29 cellular contexts compared by ENCODE assay signal in genomic region chr16:86524029-86524428, GRCh38. TPM values are rescaled to one million over a fixed set of nuclear protein-coding genes. Genes with fewer than 3 reads are reported as not detected.
"Had no signal": no experiment of that assay in that cellular context is flagged by ENCODE, and none has a peak within 500 bp of the region (broad histone marks: within the 10 kb centered on the region; RNA-seq: fewer than 3 reads in every experiment).

No MANE protein-coding gene starts in this region.

- H3K36me3 ChIP-seq: lower lobe of right lung, right atrium auricular region, right lobe of liver, stomach, thyroid gland, transverse colon had no signal

- FAIRE-seq: islet of Langerhans, urothelium cell line had no signal

- DNase-seq: hypothalamus; immature natural killer cell; lower lobe of right lung; mammary epithelial cell; mesenchymal stem cell; naive thymus-derived CD8-positive, alpha-beta T cell; nucleus accumbens; right lobe of liver; stimulated activated CD4-positive, alpha-beta T cell treated with anti-CD3 and anti-CD28 coated beads, Interleukin-12 subunit alpha, Interleukin-12 subunit beta, amount 100 ng/mL, for 4 hours; stimulated activated CD4-positive, alpha-beta T cell treated with anti-CD3 and anti-CD28 coated beads, Interleukin-15, amount 100 ng/mL, for 24 hours; stimulated activated CD4-positive, alpha-beta T cell treated with anti-CD3 and anti-CD28 coated beads, Interleukin-2, amount 100 ng/mL, for 24 hours; stimulated activated CD4-positive, alpha-beta T cell treated with anti-CD3 and anti-CD28 coated beads, Interleukin-4, amount 100 ng/mL, for 1 hour; stimulated activated naive B cell treated with anti-CD40 and anti-IgM and Interleukin-4, amounts not matched to agents 10 μg/mL and 1 μg/mL and 100 μg/mL, for 72 hours; stimulated activated naive CD8-positive, alpha-beta T cell treated with anti-CD3 and anti-CD28 coated beads, Interleukin-15, Interleukin-2, amounts not matched to agents 100 U/mL and 50 U/mL, for 24 hours; stomach; testis; thyroid gland; transverse colon; upper lobe of left lung had no signal

- H3K4me1 ChIP-seq: right lobe of liver, testis had no signal

- H3K27ac ChIP-seq: lower lobe of right lung, right atrium auricular region, right lobe of liver, skin epidermis, stomach, testis, thyroid gland, transverse colon, upper lobe of left lung had no signal

- H3K9me3 ChIP-seq: lower lobe of right lung, right atrium auricular region, right lobe of liver, stomach, testis, thyroid gland, transverse colon, upper lobe of left lung had no signal

- H3K4me3 ChIP-seq: lower lobe of right lung, right atrium auricular region, right lobe of liver, skin epidermis, stomach, testis, thyroid gland, transverse colon, upper lobe of left lung had no signal

- H3K27me3 ChIP-seq: right lobe of liver, testis, transverse colon, upper lobe of left lung had no signal

- ATAC-seq: left lobe of liver; lower lobe of right lung; naive thymus-derived CD8-positive, alpha-beta T cell; right lobe of liver; stimulated activated naive B cell treated with anti-CD40 and anti-IgM and Interleukin-4, amounts not matched to agents 10 μg/mL and 1 μg/mL and 100 μg/mL, for 72 hours; stimulated activated naive CD8-positive, alpha-beta T cell treated with anti-CD3 and anti-CD28 coated beads, Interleukin-15, Interleukin-2, amounts not matched to agents 100 U/mL and 50 U/mL, for 24 hours had no signal

RNA-seq across cellular contexts. Expression of gene FOXF1, which starts 13.7 kb away (rescaled TPM):
- total RNA-seq: kidney epithelial cell; mammary epithelial cell; naive thymus-derived CD8-positive, alpha-beta T cell; neural crest cell; osteocyte; progenitor cell of endocrine pancreas; renal cortical epithelial cell had no signal
- polyA plus RNA-seq: immature natural killer cell; mammary epithelial cell; naive thymus-derived CD8-positive, alpha-beta T cell had no signal

RNA-seq across cellular contexts. Expression of gene FOXC2, which starts 42.6 kb away (rescaled TPM):
- total RNA-seq: naive thymus-derived CD8-positive, alpha-beta T cell; neural crest cell; progenitor cell of endocrine pancreas had no signal
- polyA plus RNA-seq: immature natural killer cell; naive thymus-derived CD8-positive, alpha-beta T cell had no signal

RNA-seq across cellular contexts. Expression of gene FOXL1, which starts 54.3 kb away (rescaled TPM):
- total RNA-seq: naive thymus-derived CD8-positive, alpha-beta T cell; progenitor cell of endocrine pancreas had no signal
- polyA plus RNA-seq: immature natural killer cell; naive thymus-derived CD8-positive, alpha-beta T cell had no signal
